Comparison of ENCODE assay signal across 24 cellular contexts in the genomic region with DNA sequence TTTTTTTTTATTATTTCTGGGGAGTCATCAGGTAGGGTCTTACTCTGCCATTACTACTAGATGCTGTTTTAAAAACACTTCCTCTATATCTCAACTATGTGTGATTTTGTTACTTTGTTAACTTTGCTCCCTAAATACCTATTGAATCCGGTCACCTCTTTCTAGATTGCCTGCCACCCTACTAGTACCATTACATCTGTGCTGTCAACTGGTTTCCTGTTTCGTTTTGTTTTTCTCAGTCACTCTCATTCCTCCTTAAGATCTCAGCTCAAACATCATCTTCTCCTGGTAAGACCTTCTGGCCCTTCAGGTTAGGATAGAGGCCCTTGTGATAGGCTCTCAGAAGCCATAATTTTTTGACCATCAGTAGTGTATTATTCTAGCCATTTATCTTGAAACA.
"Had no signal": no experiment of that assay in that cellular context is flagged by ENCODE, and none has a peak within 500 bp of the region (broad histone marks: within the 10 kb centered on the region; RNA-seq: fewer than 3 reads in every experiment).

No MANE protein-coding gene starts in this region.

- H3K27me3 ChIP-seq: SJCRH30 had no signal

- H3K4me3 ChIP-seq: SJCRH30 had no signal

- H3K27ac ChIP-seq: SJCRH30 had no signal

- H3K4me1 ChIP-seq: SJCRH30 had no signal

- H3K9me3 ChIP-seq: SJCRH30 had no signal

- H3K36me3 ChIP-seq: SJCRH30 had no signal

- DNase-seq: KBM-7; MV-4-11; NCI-H1048; NCI-H1105; NCI-H1417; NCI-H146; NCI-H1694 treated with DMSO at 0.1 percent for 48 hours; NCI-H2029; NCI-H2081 treated with DMSO at 0.1 percent for 48 hours; NCI-H2171; NCI-H226; NCI-H446; NCI-H510A; NCI-H524 treated with DMSO at 0.1 percent for 48 hours; NCI-H69; NCI-H774; NK-92 treated with Interleukin-12 subunit alpha and Interleukin-12 subunit beta, amount 100 ng/mL, for 24 hours; PC-3; SHP77 treated with DMSO at 0.1 percent for 48 hours; SJCRH30; T-helper 1 cell had no signal

- ATAC-seq: Panc1, PC-3, Right ventricle myocardium inferior, SK-N-SH treated with all-trans-retinoic acid at 6 μM for 48 hours had no signal
